Comparison of ENCODE assay signal across 2 cellular contexts in genomic region chr9:136236471-136237410, GRCh38.
A peak's percentile ranks its signal among the peaks of the same experiment; 100 is the strongest.
TF ChIP-seq lines count a peak whose summit lies in the region.

No MANE protein-coding gene starts in this region.

TF ChIP-seq in K562, 482 proteins besides CTCF, POLR2A, EP300 and RAD21:
- TF ChIP-seq RBFOX2 (IDR thresholded peaks at IDR 0.05; ENCODE audit: low read depth, low read length) (peak; percentile 41; the same call in 1 of the 2 replicates), HNRNPL (IDR thresholded peaks at IDR 0.05; ENCODE audit: low read depth, low read length) (peak; percentile 94), POLR2G (IDR thresholded peaks at IDR 0.05; ENCODE audit: low read depth, low read length) (peak; percentile 18; the same call in 1 of the 2 replicates)

TF ChIP-seq in HepG2, 621 proteins besides CTCF, POLR2A, EP300 and RAD21:
- 0 out of 2 replicates have a peak, but pooled peaks have one; percentile 0 for TF ChIP-seq RBFOX2 (IDR thresholded peaks at IDR 0.05; ENCODE audit: low read depth, low read length)
- TF ChIP-seq AGO2 (optimal IDR thresholded peaks at IDR 0.05; ENCODE audit: low read depth, low read length) = peak; percentile 51
- peak; percentile 87 for TF ChIP-seq HNRNPL (IDR thresholded peaks at IDR 0.05; ENCODE audit: low read depth, low read length)
